Comparison of ENCODE assay signal across 1 cellular context in genomic region chr1:243230914-243231313, GRCh38.
TF ChIP-seq lines count a peak whose summit lies in the region.

No MANE protein-coding gene starts in this region.

TF ChIP-seq in endothelial cell of umbilical vein, 7 proteins besides CTCF, POLR2A, EP300 and RAD21:
- TF ChIP-seq EZH2 (IDR thresholded peaks at IDR 0.05; ENCODE audit: borderline replicate concordance, low read depth, low read length, severe bottlenecking) (no peak), FOS (IDR thresholded peaks at IDR 0.05; ENCODE audit: borderline replicate concordance, insufficient read depth, low read length) (no peak), POLR2AphosphoS5 (IDR thresholded peaks at IDR 0.05; ENCODE audit: insufficient read depth, low read depth, low read length) (no peak), MAX (IDR thresholded peaks at IDR 0.05; ENCODE audit: insufficient read depth, insufficient read length) (no peak), GATA2 (IDR thresholded peaks at IDR 0.05; ENCODE audit: insufficient read depth, insufficient read length, low read depth, low read length) (no peak), JUN (IDR thresholded peaks at IDR 0.05; ENCODE audit: borderline replicate concordance, insufficient read depth, insufficient read length, low read depth) (no peak), MYC (IDR thresholded peaks at IDR 0.05; ENCODE audit: low read depth, low read length) (no peak)
TF ChIP-seq in endothelial cell of umbilical vein: peak in this region for 0.
